ENCODE assay signal across 8 cellular contexts in the genomic region with DNA sequence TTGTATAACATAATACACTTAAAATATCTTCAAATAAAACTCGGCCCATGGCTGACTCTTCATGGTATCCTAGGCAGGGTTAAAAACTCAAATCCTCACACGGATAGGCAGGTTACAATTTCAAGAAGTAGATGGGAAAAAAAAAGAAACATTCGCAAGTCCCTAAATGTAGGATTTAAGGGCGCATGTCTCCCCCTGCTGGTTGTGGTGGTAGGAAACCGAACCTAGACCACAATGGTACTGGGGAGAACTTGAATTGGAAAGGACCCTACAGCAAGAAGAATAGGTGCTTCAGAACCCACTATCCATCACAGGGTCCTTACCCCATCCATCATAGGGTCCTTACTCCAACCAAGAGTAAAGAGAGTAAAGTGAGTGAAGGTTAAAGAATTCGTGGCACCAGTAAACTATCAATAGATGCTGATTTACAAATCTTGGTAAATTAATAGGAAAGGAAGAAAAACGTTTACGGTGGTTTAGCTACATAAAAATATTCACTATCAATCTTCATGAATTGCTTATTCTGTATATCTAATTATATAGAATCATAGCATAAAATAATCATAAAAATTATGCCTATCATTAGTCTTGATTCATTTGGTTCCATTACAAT. TPM values are rescaled to one million over a fixed set of nuclear protein-coding genes. Genes with fewer than 3 reads are reported as not detected.
A peak's percentile ranks its signal among the peaks of the same experiment; 100 is the strongest.
DNase-seq lines count a peak whose midpoint lies in the region; ATAC-seq, FAIRE-seq and TF ChIP-seq lines count a peak whose summit lies in the region.

No MANE protein-coding gene starts in this region.

- H3K9ac ChIP-seq in H1 (replicated peaks in 1 of 4; ENCODE audit: extremely low read depth in 1 of 4, low read depth in 3 of 4, low read length in 3 of 4), result no peak overlapping the region

- no peak overlapping the region for H3K23ac ChIP-seq in H1 (ENCODE audit: insufficient read length)

- no peaks in the 10 kb centered on the region for H4K20me1 ChIP-seq in H1 (replicated peaks in 1 of 2; ENCODE audit: control insufficient read depth in 1 of 2, insufficient read depth in 2 of 2, low read length in 2 of 2)

- peak; percentile 84 for FAIRE-seq in H1 (lab: Jason Lieb, UNC)

- POLR2A ChIA-PET in H1 (lab: Charles Lee; ENCODE audit: partially characterized antibody), result interaction anchor here (1.1 to 1.2 kb wide), 2 partner anchors 9 to 24 kb away, joined by 3 to 5 read pairs; no protein-coding TSS in a partner anchor

- H3K79me1 ChIP-seq in H1 (ENCODE audit: low read depth, low read length), result no peaks in the 10 kb centered on the region

- no peak overlapping the region for H3K56ac ChIP-seq in H1 (replicated peaks; ENCODE audit: insufficient read length, low read depth, low read length)

- H3K4ac ChIP-seq in H1 (replicated peaks; ENCODE audit: insufficient read length, low read depth, low read length), result no peak overlapping the region

- no peak overlapping the region for H2AFZ ChIP-seq in H1 (ENCODE audit: low read length)

- H2BK20ac ChIP-seq in H1 (ENCODE audit: low read length), result no peak overlapping the region

- H3K18ac ChIP-seq in H1 (ENCODE audit: extremely low read depth, low read length), result no peak overlapping the region

- H2BK15ac ChIP-seq in H1 (ENCODE audit: low read length), result no peak overlapping the region

- H3K36me3 ChIP-seq in BE2C (no peaks in the 10 kb centered on the region), H1 (ENCODE audit: control insufficient read depth in 2 of 4, insufficient read depth in 4 of 4, low read length in 3 of 4) (no peaks in the 10 kb centered on the region)

- peaks cover 10% of the 10 kb centered on the region for H3K9me3 ChIP-seq in BE2C
- peaks cover 13% of the 10 kb centered on the region in 2 experiments for H3K9me3 ChIP-seq in H1 (ENCODE audit: insufficient read depth in 2 of 2, low read depth in 1 of 2, low read length in 1 of 2)

- CTCF ChIA-PET in H1 (lab: Charles Lee; ENCODE audit: partially characterized antibody), result interaction anchor here (0.6 to 56.8 kb wide), 28 partner anchors 9 to 388 kb away, joined by 3 to 1490 read pairs (median 5); a partner anchor contains a TSS

- no peak overlapping the region for H4K91ac ChIP-seq in H1 (replicated peaks; ENCODE audit: insufficient read length, low read length)

- TF ChIP-seq CTCF in BE2C (IDR thresholded peaks at IDR 0.05; ENCODE audit: low read depth, low read length), result peak; percentile 97
- TF ChIP-seq CTCF in H1 (IDR thresholded peaks at IDR 0.05; ENCODE audit: control extremely low read depth in 1 of 3, insufficient read depth in 1 of 3, low read depth in 1 of 3, low read length in 3 of 3), result peak; percentile 60 to 91 (median 90)

- H3K27me3 ChIP-seq in BE2C, result no peaks in the 10 kb centered on the region
- H3K27me3 ChIP-seq in H1 (replicated peaks in 1 of 4; ENCODE audit: control insufficient read depth in 3 of 4, extremely low read depth in 1 of 4, insufficient read depth in 3 of 4, low read length in 3 of 4), result no peaks in the 10 kb centered on the region

- no peak overlapping the region for H3K27ac ChIP-seq in H1 (ENCODE audit: low read depth, low read length)

- TF ChIP-seq EP300 in H1 (IDR thresholded peaks at IDR 0.05; ENCODE audit: borderline replicate concordance in 1 of 2, low read depth in 2 of 2, low read length in 2 of 2), result no peak

- WGBS in H1 (ENCODE audit: extremely low coverage in 1 of 2, insufficient coverage in 1 of 2, insufficient read length in 1 of 2, insufficient replicate concordance in 2 of 2, low coverage in 1 of 2, low lambda C conversion rate in 2 of 2, missing lambda C conversion rate in 1 of 2), 2 experiments, result 29% methylated on average over 8 of the region's 8 CpGs; no CpG with 5 or more reads in 1 of the 2 experiments

- H3K4me1 ChIP-seq in BE2C (peaks cover 3% of the 10 kb centered on the region; the same call in 1 of the 2 replicates), H1 (replicated peaks in 1 of 4; ENCODE audit: control insufficient read depth in 3 of 4, insufficient read depth in 4 of 4, low read length in 3 of 4) (peaks cover 0 to 8% (median 4%) of the 10 kb centered on the region in 4 experiments; a peak in 4 of 7 replicates)

- TF ChIP-seq POLR2A in H1 (IDR thresholded peaks at IDR 0.05; ENCODE audit: control extremely low read depth in 1 of 2, low read depth in 2 of 2, low read length in 2 of 2), result no peak

- peaks cover 14% of the 10 kb centered on the region; the same call in 1 of the 2 replicates for H3K23me2 ChIP-seq in H1 (ENCODE audit: low read depth, low read length)

- no peak overlapping the region for H4K5ac ChIP-seq in H1 (ENCODE audit: insufficient read length, low read depth, low read length)

- H3K4me3 ChIP-seq in BE2C (ENCODE audit: low read depth, low read length) (no peak overlapping the region), H1 (ENCODE audit: extremely low read depth in 1 of 4, insufficient read depth in 2 of 4, low read depth in 3 of 4, low read length in 4 of 4) (no peak overlapping the region)

- DNase-seq in BE2C, result peak; percentile 90
- peak; percentile 61 for DNase-seq in HK-2 (ENCODE audit: unreplicated experiment)
- DNase-seq in NCI-H82 (lab: John Stamatoyannopoulos, UW), result peak; percentile 89
- peak; percentile 52 to 65 for DNase-seq in activated CD8-positive, alpha-beta memory T cell treated with anti-CD3 and anti-CD28 coated beads for 1 hour (ENCODE audit: extremely low read depth in 1 of 2, low read depth in 1 of 2)
- peak; percentile 75 to 91 for DNase-seq in H1 (ENCODE audit: low read depth in 1 of 2, low spot score in 2 of 2)
- DNase-seq in midbrain (lab: John Stamatoyannopoulos, UW), result peak; percentile 72
- DNase-seq in stimulated activated CD8-positive, alpha-beta memory T cell treated with anti-CD3 and anti-CD28 coated beads, Interleukin-4, amount 100 ng/mL, for 4 hours (ENCODE audit: low read depth in 2 of 2, low spot score in 1 of 2), result peak; percentile 57 to 67

- TF ChIP-seq RAD21 in H1 (IDR thresholded peaks at IDR 0.05 in 1 of 2, conservative IDR thresholded peaks at IDR 0.05 in 1 of 2; ENCODE audit: low read depth in 2 of 2, low read length in 2 of 2), result peak; percentile 92 to 95

- no peak overlapping the region for H2BK120ac ChIP-seq in H1 (replicated peaks; ENCODE audit: low read depth, low read length)

- H4K8ac ChIP-seq in H1 (ENCODE audit: extremely low read depth, insufficient read depth, low read length), result no peak overlapping the region

- peaks cover 4 to 23% of the 10 kb centered on the region in 2 experiments; a peak in 3 of 4 replicates for H3K79me2 ChIP-seq in H1 (ENCODE audit: control insufficient read depth in 1 of 2, insufficient read depth in 2 of 2, low read length in 2 of 2)

- no peak overlapping the region for H2BK5ac ChIP-seq in H1 (ENCODE audit: low read depth, low read length)

- H3K14ac ChIP-seq in H1 (ENCODE audit: insufficient read length), result no peak overlapping the region

- no peak overlapping the region for H2AK5ac ChIP-seq in H1 (ENCODE audit: low read depth, low read length)

- H3K4me2 ChIP-seq in H1 (ENCODE audit: insufficient read depth in 1 of 2, low read depth in 2 of 2, low read length in 2 of 2), result no peak overlapping the region

- H2BK12ac ChIP-seq in H1 (ENCODE audit: low read depth, low read length), result no peak overlapping the region

- ATAC-seq in HG03159 (IDR thresholded peaks at IDR 0.05; ENCODE audit: unreplicated experiment), result no peak

TF ChIP-seq in H1, 55 proteins besides CTCF, POLR2A, EP300 and RAD21:
- no peak for TF ChIP-seq TAF7 (optimal IDR thresholded peaks at IDR 0.05; ENCODE audit: borderline replicate concordance, low read depth, low read length)
- 0 out of 2 replicates have a peak, but pooled peaks have one; percentile 25 for TF ChIP-seq GABPA (IDR thresholded peaks at IDR 0.05; ENCODE audit: borderline replicate concordance, insufficient read depth, low read length)
- peak; percentile 72 for TF ChIP-seq YY1 (IDR thresholded peaks at IDR 0.05; ENCODE audit: low read depth, low read length)

RNA-seq across cellular contexts. Expression of a gene that starts 3.3 kb away (rescaled TPM):
- 28.9 TPM for polyA plus RNA-seq in BE2C (2012; ENCODE audit: insufficient read depth, insufficient read length, low read depth)
- 31.7 and 32.7 TPM in 2 replicates for total RNA-seq in H1 (2021; fragmentation: NEBNext Ultra II Directional; extraction: Animal tissue kit (Norgen Biotek cat#: 25700))
- 13.3 and 13.9 TPM in 2 replicates for polyA plus RNA-seq in H1 (2011; rRNA removed)
- polyA plus RNA-seq in H1 (2011; cell fraction: cytosol; rRNA removed), result 19.8 TPM
- polyA plus RNA-seq in H1 (2011; cell fraction: nucleus; rRNA removed), result 14.3 TPM
- polyA plus RNA-seq in H1 (2012, experiment 1 of 2), result 12.0 to 17.1 TPM (median 16.7 TPM) in 4 replicates
- 2.0 TPM for polyA plus RNA-seq in H1 (2012, experiment 2 of 2)
- polyA plus RNA-seq in H1 (2013, experiment 1 of 2), result 15.9 TPM
- polyA plus RNA-seq in H1 (2013, experiment 2 of 2), result 15.4 TPM
- 41.1 and 42.1 TPM in 2 replicates for polyA minus RNA-seq in H1 (2011; rRNA and poly(A)+ RNA removed)
- 17.5 TPM for polyA minus RNA-seq in H1 (2011; cell fraction: cytosol; rRNA and poly(A)+ RNA removed)
- 15.8 TPM for polyA minus RNA-seq in H1 (2011; cell fraction: nucleus; rRNA and poly(A)+ RNA removed)

RNA-seq across cellular contexts. Expression of a gene that starts 46.8 kb away (rescaled TPM):
- polyA plus RNA-seq in BE2C (2012; ENCODE audit: insufficient read depth, insufficient read length, low read depth), result 4.3 TPM
- total RNA-seq in H1 (2021; fragmentation: NEBNext Ultra II Directional; extraction: Animal tissue kit (Norgen Biotek cat#: 25700)), result 55.2 and 59.3 TPM in 2 replicates
- 23.8 and 30.7 TPM in 2 replicates for polyA plus RNA-seq in H1 (2011; rRNA removed)
- 20.3 TPM for polyA plus RNA-seq in H1 (2011; cell fraction: cytosol; rRNA removed)
- 28.0 TPM for polyA plus RNA-seq in H1 (2011; cell fraction: nucleus; rRNA removed)
- 45.5 to 55.8 TPM (median 50.5 TPM) in 4 replicates for polyA plus RNA-seq in H1 (2012, experiment 1 of 2)
- polyA plus RNA-seq in H1 (2012, experiment 2 of 2), result 46.2 TPM
- polyA plus RNA-seq in H1 (2013, experiment 1 of 2), result 62.0 TPM
- polyA plus RNA-seq in H1 (2013, experiment 2 of 2), result 72.6 TPM
- 23.4 and 26.4 TPM in 2 replicates for polyA minus RNA-seq in H1 (2011; rRNA and poly(A)+ RNA removed)
- 10.2 TPM for polyA minus RNA-seq in H1 (2011; cell fraction: cytosol; rRNA and poly(A)+ RNA removed)
- polyA minus RNA-seq in H1 (2011; cell fraction: nucleus; rRNA and poly(A)+ RNA removed), result 11.5 TPM
